Comparison of ENCODE assay signal across 8 cellular contexts in genomic region chr2:113889471-113890252, GRCh38. TPM values are rescaled to one million over a fixed set of nuclear protein-coding genes. Genes with fewer than 3 reads are reported as not detected.
A peak's percentile ranks its signal among the peaks of the same experiment; 100 is the strongest.
DNase-seq lines count a peak whose midpoint lies in the region; ATAC-seq and TF ChIP-seq lines count a peak whose summit lies in the region.

ACTR3 (plus strand) TSS chr2:113890089; CDS start chr2:113890280, 191 bp downstream.

- no peaks in the 10 kb centered on the region for H3K9me3 Mint-ChIP-seq in activated B cell treated with CpG ODN at 0.5 μM for 24 hours

- H3K27me3 Mint-ChIP-seq in activated B cell treated with CpG ODN at 0.5 μM for 24 hours: no peaks in the 10 kb centered on the region

- in situ Hi-C loops in GM18951 (cut with MboI; ENCODE audit: low sequenced_read_pairs, unreplicated experiment): no loop called here

- H3K27me3 ChIP-seq in smooth muscle cell (ENCODE audit: low read depth): no peaks in the 10 kb centered on the region

- peak within 1 kb of the TSS; percentile 99 for H3K27ac Mint-ChIP-seq in activated B cell treated with CpG ODN at 0.5 μM for 24 hours

- no peaks in the 10 kb centered on the region for H3K9me3 ChIP-seq in smooth muscle cell (replicated peaks; ENCODE audit: low read depth)

- peak within 1 kb of the TSS; percentile 98 for H3K4me3 Mint-ChIP-seq in activated B cell treated with CpG ODN at 0.5 μM for 24 hours

- TF ChIP-seq POLR2A in GM18951 (IDR thresholded peaks at IDR 0.05; ENCODE audit: extremely low read depth, insufficient read depth, insufficient read length): peak; percentile 63

- peaks cover 31% of the 10 kb centered on the region for H3F3A ChIP-seq in smooth muscle cell (ENCODE audit: low read depth)

- H3K4me1 Mint-ChIP-seq in activated B cell treated with CpG ODN at 0.5 μM for 24 hours: peaks cover 84% of the 10 kb centered on the region

- H3K27ac ChIP-seq in caudate nucleus (ENCODE audit: low read depth, low read length) (peak within 1 kb of the TSS; percentile 96), smooth muscle cell (ENCODE audit: low read depth) (peak within 1 kb of the TSS; percentile 88)

- ATAC-seq in HG03196 (IDR thresholded peaks at IDR 0.05; ENCODE audit: unreplicated experiment) (peak; percentile 55), activated B cell treated with CpG ODN at 0.5 μM for 24 hours (ENCODE audit: low read depth) (peak; percentile 79)

- peaks cover 32% of the 10 kb centered on the region for H4K20me1 ChIP-seq in smooth muscle cell (ENCODE audit: low read depth)

- H3K36me3 ChIP-seq in smooth muscle cell (ENCODE audit: low read depth): no peaks in the 10 kb centered on the region

- TF ChIP-seq CTCF in activated B cell treated with CpG ODN at 0.5 μM for 24 hours (IDR thresholded peaks at IDR 0.05) (no peak), smooth muscle cell (IDR thresholded peaks at IDR 0.05; ENCODE audit: borderline replicate concordance, insufficient read depth, poor library complexity, severe bottlenecking) (no peak)

- H2AFZ ChIP-seq in smooth muscle cell (ENCODE audit: low read depth): peak within 1 kb of the TSS; percentile 68

- POLR2A ChIA-PET in activated B cell treated with CpG ODN at 0.5 μM for 24 hours (lab: Charles Lee): interaction anchor here (0.6 to 10.9 kb wide), 16 partner anchors 9 to 1341 kb away, joined by 3 to 191 read pairs (median 5); partner anchors contain the start of genes SLC20A1 and SLC35F5

- H3K4me2 ChIP-seq in smooth muscle cell: peak within 1 kb of the TSS; percentile 98

- H3K9ac ChIP-seq in smooth muscle cell (ENCODE audit: low read depth): peak within 1 kb of the TSS; percentile 82

- CTCF ChIA-PET in activated B cell treated with CpG ODN at 0.5 μM for 24 hours (lab: Charles Lee): interaction anchor here (1.0 to 1.6 kb wide), 4 partner anchors 29 to 133 kb away, joined by 3 read pairs; partner anchors contain the start of gene SLC35F5

- H3K4me1 ChIP-seq in smooth muscle cell (ENCODE audit: low read depth): peaks cover 50% of the 10 kb centered on the region

- intact Hi-C loops in activated B cell treated with CpG ODN at 0.5 μM for 24 hours (cut with micrococcal nuclease): loop anchor here (1.0 to 2.0 kb wide), 4 partner anchors 30 to 285 kb away; partner anchors contain the start of gene SLC35F5

- WGBS in smooth muscle cell (ENCODE audit: low lambda C conversion rate): under 1% methylated on average over 36 of the region's 51 CpGs

- DNase-seq in AG08396 (ENCODE audit: low spot score) (peak; percentile 97), NCI-H345 (lab: John Stamatoyannopoulos, UW) (peak; percentile 99), activated B cell treated with CpG ODN at 0.5 μM for 24 hours (peak; percentile 96), caudate nucleus (lab: John Stamatoyannopoulos, UW) (peak; percentile 57 to 99 (median 96)), iPS-NIHi7 (ENCODE audit: extremely low spot score) (peak; percentile 94), smooth muscle cell (lab: John Stamatoyannopoulos, UW; ENCODE audit: unreplicated experiment) (peak; percentile 96)

- H3K36me3 Mint-ChIP-seq in activated B cell treated with CpG ODN at 0.5 μM for 24 hours (ENCODE audit: low read depth): peaks cover 45% of the 10 kb centered on the region

- H3K4me3 ChIP-seq in smooth muscle cell: peak within 1 kb of the TSS; percentile 89

- peaks cover 69% of the 10 kb centered on the region for H3K79me2 ChIP-seq in smooth muscle cell (ENCODE audit: low read depth)

RNA-seq across cellular contexts. Expression of gene ACTR3, which starts in this region (rescaled TPM):
- total RNA-seq in activated B cell treated with CpG ODN at 0.5 μM for 24 hours (638 and 639 TPM in 2 replicates), smooth muscle cell (257 and 263 TPM in 2 replicates)
- polyA plus RNA-seq in smooth muscle cell: 173 and 199 TPM in 2 replicates

Comparison
In these comparisons a context has a peak if more than half of its experiments do, and no peak if none do; other contexts are left out.
1. Peak in every context shown above with its lines: DNase-seq, ATAC-seq, H3K4me3 ChIP-seq and H3K27ac ChIP-seq.